11 cellular contexts compared by ENCODE assay signal in the genomic region with DNA sequence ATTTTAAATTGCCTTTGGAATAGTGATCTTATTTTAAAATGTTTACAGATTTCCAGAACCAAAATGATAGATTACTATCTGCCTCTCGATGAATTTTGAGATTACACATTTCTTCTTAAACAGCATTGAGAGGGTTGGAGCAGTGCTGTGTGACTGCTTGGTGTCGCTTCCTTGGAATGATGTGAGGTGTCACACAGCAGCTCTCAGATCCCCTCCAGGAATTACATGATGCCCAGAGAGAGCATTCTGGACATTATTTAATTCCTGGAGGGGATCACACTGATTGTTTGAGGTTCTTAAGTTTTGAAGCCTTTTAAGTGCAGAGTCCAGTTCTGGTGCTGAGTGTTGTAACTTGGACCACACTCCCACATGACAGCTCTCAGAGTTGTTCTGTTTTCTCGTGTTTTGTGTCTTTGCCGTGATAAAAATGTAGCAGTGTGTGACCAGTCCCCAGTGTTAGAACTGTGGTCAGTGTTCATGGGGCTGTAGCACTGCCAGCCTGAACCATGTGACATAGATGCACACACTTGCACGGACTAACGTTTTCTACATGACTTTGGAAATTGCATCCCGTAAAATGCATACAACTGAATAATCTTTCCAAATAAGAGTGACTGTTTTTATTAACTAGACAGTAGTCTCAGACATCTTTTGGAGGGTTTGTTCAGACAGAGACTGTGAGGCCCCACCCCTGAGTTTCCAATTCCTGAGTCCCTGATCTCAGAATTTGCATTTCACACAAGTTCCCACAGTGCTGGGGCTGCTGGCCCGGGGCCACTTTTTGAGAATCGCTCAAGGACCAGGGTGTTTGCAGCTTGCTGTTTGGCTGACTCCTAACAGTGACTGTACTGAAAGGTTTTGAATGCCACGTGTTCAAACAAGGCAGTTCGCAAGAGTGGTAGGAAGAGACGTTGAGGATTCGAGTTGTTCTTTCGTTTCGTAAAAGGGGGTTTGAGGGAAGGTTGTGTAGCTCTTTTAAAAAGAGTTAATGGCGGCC. TPM values are rescaled to one million over a fixed set of nuclear protein-coding genes. Genes with fewer than 3 reads are reported as not detected.
A peak's percentile ranks its signal among the peaks of the same experiment; 100 is the strongest.
DNase-seq lines count a peak whose midpoint lies in the region; ATAC-seq and TF ChIP-seq lines count a peak whose summit lies in the region.
"Had no signal": no experiment of that assay in that cellular context is flagged by ENCODE, and none has a peak within 500 bp of the region (broad histone marks: within the 10 kb centered on the region; RNA-seq: fewer than 3 reads in every experiment).

No MANE protein-coding gene starts in this region.

- H3K79me2 ChIP-seq in DOHH2 (ENCODE audit: control insufficient read depth, low read length) = peaks cover 36% of the 10 kb centered on the region

- H3K27ac ChIP-seq in DOHH2 (ENCODE audit: low read depth, low read length) = peak overlapping the region; percentile 92
- H3K27ac ChIP-seq: KMS-11 had no signal

- H3K4me3 ChIP-seq in DOHH2 (ENCODE audit: low read length) = peak overlapping the region; percentile 70

- ATAC-seq in GM19463 (IDR thresholded peaks at IDR 0.05; ENCODE audit: unreplicated experiment) (peak; percentile 59), left lobe of liver (no peak)
- ATAC-seq in activated naive CD8-positive, alpha-beta T cell treated with anti-CD3 and anti-CD28 coated beads, Interleukin-2, amount 10 ng/mL, durations not matched to agents 7 days and 5 days (ENCODE audit: low read depth) = no peak

- H3K4me1 Mint-ChIP-seq in activated naive CD8-positive, alpha-beta T cell treated with anti-CD3 and anti-CD28 coated beads, Interleukin-2, amount 10 ng/mL, durations not matched to agents 7 days and 5 days = no peaks in the 10 kb centered on the region
- no peaks in the 10 kb centered on the region for H3K4me1 Mint-ChIP-seq in CD14-positive monocyte

- peak overlapping the region; percentile 80 for H3K4me2 ChIP-seq in DOHH2 (ENCODE audit: low read length)
- H3K4me2 ChIP-seq: KMS-11 had no signal

- H3K36me3 Mint-ChIP-seq in activated naive CD8-positive, alpha-beta T cell treated with anti-CD3 and anti-CD28 coated beads, Interleukin-2, amount 10 ng/mL, durations not matched to agents 7 days and 5 days = peaks cover 2% of the 10 kb centered on the region
- peaks cover 74 to 87% of the 10 kb centered on the region in 2 donors for H3K36me3 Mint-ChIP-seq in CD14-positive monocyte

- POLR2A ChIA-PET in activated naive CD8-positive, alpha-beta T cell treated with anti-CD3 and anti-CD28 coated beads, Interleukin-2, amount 10 ng/mL, durations not matched to agents 7 days and 5 days (lab: Charles Lee) = interaction anchor here (2.2 kb wide), 1 partner anchor 355 kb away, joined by 4 read pairs; a partner anchor contains a TSS

- H3K36me3 ChIP-seq in DOHH2 (ENCODE audit: control insufficient read depth, low read length) = peaks cover 60% of the 10 kb centered on the region

- H3K9me2 ChIP-seq in DOHH2 (replicated peaks; ENCODE audit: control insufficient read depth, low read length) = no peaks in the 10 kb centered on the region

- no peaks in the 10 kb centered on the region for H3K9me3 ChIP-seq in DOHH2 (ENCODE audit: control insufficient read depth, insufficient read depth, low read length)

- peaks cover 42% of the 10 kb centered on the region for H3F3A ChIP-seq in DOHH2 (ENCODE audit: control insufficient read depth, insufficient read depth)

- no peak overlapping the region for H3K4me3 Mint-ChIP-seq in activated naive CD8-positive, alpha-beta T cell treated with anti-CD3 and anti-CD28 coated beads, Interleukin-2, amount 10 ng/mL, durations not matched to agents 7 days and 5 days
- no peak overlapping the region for H3K4me3 Mint-ChIP-seq in CD14-positive monocyte

- H4K20me1 ChIP-seq in DOHH2 (ENCODE audit: control insufficient read depth, insufficient read depth, low read depth, low read length) = no peaks in the 10 kb centered on the region

- H3K9me3 Mint-ChIP-seq in activated naive CD8-positive, alpha-beta T cell treated with anti-CD3 and anti-CD28 coated beads, Interleukin-2, amount 10 ng/mL, durations not matched to agents 7 days and 5 days = no peaks in the 10 kb centered on the region
- H3K9me3 Mint-ChIP-seq in CD14-positive monocyte = peaks cover 0 to 4% (median 0%) of the 10 kb centered on the region in 7 donors

- H3K27ac Mint-ChIP-seq in activated naive CD8-positive, alpha-beta T cell treated with anti-CD3 and anti-CD28 coated beads, Interleukin-2, amount 10 ng/mL, durations not matched to agents 7 days and 5 days = peak overlapping the region; percentile 1
- no peak overlapping the region for H3K27ac Mint-ChIP-seq in CD14-positive monocyte

- DNase-seq in activated naive CD8-positive, alpha-beta T cell treated with anti-CD3 and anti-CD28 coated beads, Interleukin-2, amount 10 ng/mL, durations not matched to agents 7 days and 5 days = no peak
- DNase-seq in medulla oblongata (ENCODE audit: extremely low spot score) = peak; percentile 78
- DNase-seq in left lobe of liver (ENCODE audit: low spot score) = no peak
- DNase-seq in ureter (ENCODE audit: low spot score) = no peak
- no peak for DNase-seq in CD14-positive monocyte (ENCODE audit: low spot score)
- DNase-seq in inferior parietal cortex (ENCODE audit: extremely low spot score) = no peak
- DNase-seq: DND-41; stimulated activated CD4-positive, alpha-beta T cell treated with anti-CD3 and anti-CD28 coated beads, Interleukin-2, amount 100 ng/mL, for 24 hours had no signal

- intact Hi-C loops in CD14-positive monocyte (cut with micrococcal nuclease) = loop anchor here in 1 of 2 donors (10.0 kb wide), 1 partner anchor 114 kb away; no protein-coding TSS in a partner anchor

- no peaks in the 10 kb centered on the region for H3K27me3 ChIP-seq in DOHH2 (ENCODE audit: control insufficient read depth, low read length)

- H3K27me3 Mint-ChIP-seq in activated naive CD8-positive, alpha-beta T cell treated with anti-CD3 and anti-CD28 coated beads, Interleukin-2, amount 10 ng/mL, durations not matched to agents 7 days and 5 days = no peaks in the 10 kb centered on the region
- H3K27me3 Mint-ChIP-seq in CD14-positive monocyte (ENCODE audit: low read depth in 3 of 3) = peaks cover 0 to 1% (median 0%) of the 10 kb centered on the region in 3 donors

- TF ChIP-seq CTCF in DOHH2 (IDR thresholded peaks at IDR 0.05; ENCODE audit: low read depth, low read length, poor library complexity, severe bottlenecking) (no peak), CD14-positive monocyte (IDR thresholded peaks at IDR 0.05) (no peak)

- peaks cover 59% of the 10 kb centered on the region for H3K4me1 ChIP-seq in DOHH2 (ENCODE audit: control insufficient read depth, low read length)

RNA-seq across cellular contexts. Expression of a gene that starts 26.0 kb away (rescaled TPM):
- 10 to 100 TPM; 35.5 to 41.3 TPM for total RNA-seq in activated naive CD8-positive, alpha-beta T cell treated with anti-CD3 and anti-CD28 coated beads, Interleukin-2, amount 10 ng/mL, durations not matched to agents 7 days and 5 days
- total RNA-seq in left lobe of liver (1.2 TPM), ureter (15.7 TPM)
- 1 to 10 TPM in 1 of 2 donors, under 1 TPM in 1; 0.66 to 2.0 TPM for polyA plus RNA-seq in CD14-positive monocyte

RNA-seq across cellular contexts. Expression of a gene that starts 26.4 kb away (rescaled TPM):
- total RNA-seq in activated naive CD8-positive, alpha-beta T cell treated with anti-CD3 and anti-CD28 coated beads, Interleukin-2, amount 10 ng/mL, durations not matched to agents 7 days and 5 days = 10 to 100 TPM; 18.5 to 19.5 TPM
- total RNA-seq in left lobe of liver (25.2 TPM), ureter (90.9 TPM)
- polyA plus RNA-seq in CD14-positive monocyte = 10 to 100 TPM; 33.1 to 36.5 TPM
